8 cellular contexts compared by ENCODE assay signal in genomic region chr3:122754867-122755835, GRCh38. TPM values are rescaled to one million over a fixed set of nuclear protein-coding genes. Genes with fewer than 3 reads are reported as not detected.
DNase-seq lines count a peak whose midpoint lies in the region; ATAC-seq and TF ChIP-seq lines count a peak whose summit lies in the region.

No MANE protein-coding gene starts in this region.

- no peak overlapping the region for H3K4me3 ChIP-seq in upper lobe of left lung

- no peak for TF ChIP-seq POLR2A in upper lobe of left lung (IDR thresholded peaks at IDR 0.05)

- TF ChIP-seq CTCF in GM12873 (IDR thresholded peaks at IDR 0.05; ENCODE audit: insufficient read depth, low read depth, low read length, missing control alignments) (peak; percentile 90), upper lobe of left lung (IDR thresholded peaks at IDR 0.05) (peak; percentile 54 to 71 (median 63))

- DNase-seq in activated T-cell treated with anti-CD3 and anti-CD28 coated beads, Interleukin-2, amount 50 U/mL, for 4 hours: no peak
- DNase-seq in iPS-NIHi7 (ENCODE audit: extremely low spot score) (peak; percentile 82), upper lobe of left lung (no peak), nucleus accumbens (lab: John Stamatoyannopoulos, UW) (no peak), C1 segment of cervical spinal cord (lab: John Stamatoyannopoulos, UW) (no peak), NCI-H524 (lab: John Stamatoyannopoulos, UW) (no peak)

- H3K4me1 ChIP-seq in upper lobe of left lung: peaks cover 4 to 14% (median 6%) of the 10 kb centered on the region in 4 donors

- H3K27ac ChIP-seq in upper lobe of left lung: no peak overlapping the region

- H3K27me3 Mint-ChIP-seq in activated T-cell treated with anti-CD3 and anti-CD28 coated beads, Interleukin-2, amount 50 U/mL, for 4 hours (ENCODE audit: low read depth): no peaks in the 10 kb centered on the region

- H3K36me3 Mint-ChIP-seq in activated T-cell treated with anti-CD3 and anti-CD28 coated beads, Interleukin-2, amount 50 U/mL, for 4 hours (ENCODE audit: insufficient read depth): peaks cover 34% of the 10 kb centered on the region

- WGBS in upper lobe of left lung, 2 donors: 81 to 84% methylated on average over 8 of the region's 8 CpGs

- no peaks in the 10 kb centered on the region for H3K4me1 Mint-ChIP-seq in activated T-cell treated with anti-CD3 and anti-CD28 coated beads, Interleukin-2, amount 50 U/mL, for 4 hours (ENCODE audit: low read depth)

- ATAC-seq in HG02798 (IDR thresholded peaks at IDR 0.05; ENCODE audit: poor library complexity, unreplicated experiment) (peak; percentile 72), upper lobe of left lung (ENCODE audit: low FRiP score in 2 of 2) (peak in 1 of 2 donors; percentile 74)
- peak; percentile 71 to 74 for ATAC-seq in activated T-cell treated with anti-CD3 and anti-CD28 coated beads, Interleukin-2, amount 50 U/mL, for 4 hours

- no peak for TF ChIP-seq EP300 in upper lobe of left lung (IDR thresholded peaks at IDR 0.05)

- H3K36me3 ChIP-seq in upper lobe of left lung: peaks cover 0 to 33% (median 10%) of the 10 kb centered on the region in 4 donors

- H3K27me3 ChIP-seq in upper lobe of left lung: no peaks in the 10 kb centered on the region

- H3K9me3 ChIP-seq in upper lobe of left lung: no peaks in the 10 kb centered on the region

- no peak overlapping the region for H3K4me3 Mint-ChIP-seq in activated T-cell treated with anti-CD3 and anti-CD28 coated beads, Interleukin-2, amount 50 U/mL, for 4 hours

- no peaks in the 10 kb centered on the region for H3K9me3 Mint-ChIP-seq in activated T-cell treated with anti-CD3 and anti-CD28 coated beads, Interleukin-2, amount 50 U/mL, for 4 hours

RNA-seq across cellular contexts. Expression of gene HSPBAP1, which starts 38.5 kb away (rescaled TPM):
- 1 to 10 TPM; 7.6 to 8.8 (median 7.7) TPM for total RNA-seq in activated T-cell treated with anti-CD3 and anti-CD28 coated beads, Interleukin-2, amount 50 U/mL, for 4 hours
- 10 to 100 TPM in 5 of 6 donors, 1 to 10 TPM in 1; 6.8 to 36.4 (median 13.9) TPM for total RNA-seq in upper lobe of left lung

RNA-seq across cellular contexts. Expression of gene SLC49A4, which starts 39.7 kb away (rescaled TPM):
- 1 to 10 TPM; 1.7 to 2.0 (median 1.7) TPM for total RNA-seq in activated T-cell treated with anti-CD3 and anti-CD28 coated beads, Interleukin-2, amount 50 U/mL, for 4 hours
- 10 to 100 TPM; 13.9 to 22.8 (median 20.7) TPM for total RNA-seq in upper lobe of left lung

Comparison
In these comparisons a context has a peak if more than half of its experiments do, and no peak if none do; other contexts are left out.
1. RNA of gene SLC49A4, which starts 39.7 kb away (total RNA-seq): 13.9 to 22.8 TPM in upper lobe of left lung; 1.7 to 2.0 TPM in activated T-cell treated with anti-CD3 and anti-CD28 coated beads, Interleukin-2, amount 50 U/mL, for 4 hours; every median in the first group is over 4 times any median in the second.